ENCODE assay signal across 3 cellular contexts in genomic region chr13:27182054-27182453, GRCh38.
TF ChIP-seq lines count a peak whose summit lies in the region.

No MANE protein-coding gene starts in this region.

TF ChIP-seq in SK-N-SH treated with all-trans-retinoic acid at 6 μM for 48 hours, 23 proteins besides CTCF, POLR2A, EP300 and RAD21:
- TF ChIP-seq ISL1 (CRISPR knock-in tag; IDR thresholded peaks at IDR 0.05): no peak
- TF ChIP-seq POU6F1 (CRISPR knock-in tag; IDR thresholded peaks at IDR 0.05; ENCODE audit: borderline replicate concordance, low read depth): no peak
- 0 out of 2 replicates have a peak, but pooled peaks have one; percentile 26 for TF ChIP-seq ZNF8 (CRISPR knock-in tag; IDR thresholded peaks at IDR 0.05)

TF ChIP-seq in SK-N-SH, 30 proteins besides CTCF, POLR2A, EP300 and RAD21:
- no peak for TF ChIP-seq MEF2A (IDR thresholded peaks at IDR 0.05; ENCODE audit: borderline replicate concordance, low read depth)

TF ChIP-seq in K562, 482 proteins besides CTCF, POLR2A, EP300 and RAD21:
- TF ChIP-seq FOXO4 (CRISPR knock-in tag; IDR thresholded peaks at IDR 0.05): no peak
- no peak for TF ChIP-seq ZNF780A (CRISPR knock-in tag; IDR thresholded peaks at IDR 0.05)
- no peak for TF ChIP-seq HES1 (IDR thresholded peaks at IDR 0.05; ENCODE audit: low read depth)
- TF ChIP-seq ZNF518B (CRISPR knock-in tag; IDR thresholded peaks at IDR 0.05): no peak
- peak; percentile 80 for TF ChIP-seq ZNF146 (CRISPR knock-in tag; IDR thresholded peaks at IDR 0.05; ENCODE audit: unreplicated experiment)
- TF ChIP-seq BDP1 (IDR thresholded peaks at IDR 0.05; ENCODE audit: insufficient read depth, insufficient read length): no peak
TF ChIP-seq in K562: peak in this region for 1.
